In genomic region chr19:46715620-46716012, GRCh38 we compare ENCODE assay signal across 9 cellular contexts. TPM values are rescaled to one million over a fixed set of nuclear protein-coding genes. Genes with fewer than 3 reads are reported as not detected.
DNase-seq lines count a peak whose midpoint lies in the region; ATAC-seq and TF ChIP-seq lines count a peak whose summit lies in the region.
"Had no signal": no experiment of that assay in that cellular context is flagged by ENCODE, and none has a peak within 500 bp of the region (broad histone marks: within the 10 kb centered on the region; RNA-seq: fewer than 3 reads in every experiment).

No MANE protein-coding gene starts in this region.

- no peak for TF ChIP-seq POLR2A in GM18505 (IDR thresholded peaks at IDR 0.05; ENCODE audit: borderline replicate concordance, extremely low read depth, insufficient read depth, insufficient read length)

- H3K9me3 ChIP-seq in colonic mucosa (no peaks in the 10 kb centered on the region), muscle layer of colon (ENCODE audit: low read length) (no peaks in the 10 kb centered on the region)

- no peak for ATAC-seq in HG02588 (IDR thresholded peaks at IDR 0.05; ENCODE audit: unreplicated experiment)
- ATAC-seq in HG02610 (IDR thresholded peaks at IDR 0.05; ENCODE audit: unreplicated experiment) = no peak
- no peak for ATAC-seq in GM18505 (IDR thresholded peaks at IDR 0.05; ENCODE audit: unreplicated experiment)
- ATAC-seq in GM19397 (IDR thresholded peaks at IDR 0.05; ENCODE audit: unreplicated experiment) = no peak

- TF ChIP-seq CTCF in AG09309 (IDR thresholded peaks at IDR 0.05; ENCODE audit: control insufficient read depth, insufficient read depth, low read depth, low read length, missing control alignments) (no peak), colonic mucosa (IDR thresholded peaks at IDR 0.05) (no peak)

- H3K27ac ChIP-seq in colonic mucosa (peak overlapping the region; percentile 79), muscle layer of colon (ENCODE audit: low read depth, low read length) (peak overlapping the region; percentile 91)

- H3K27me3 ChIP-seq in colonic mucosa (no peaks in the 10 kb centered on the region), muscle layer of colon (ENCODE audit: control insufficient read depth in 1 of 2, insufficient read depth in 2 of 2, low read length in 2 of 2) (no peaks in the 10 kb centered on the region)

- H3K4me1 ChIP-seq in colonic mucosa (peaks cover 10% of the 10 kb centered on the region), muscle layer of colon (ENCODE audit: insufficient read depth, low read length) (peaks cover 18% of the 10 kb centered on the region)

- DNase-seq in AG09309 (ENCODE audit: low read depth) = no peak
- no peak for DNase-seq in Jurkat, Clone E6-1 (ENCODE audit: low read depth, low spot score)
- no peak for DNase-seq in colonic mucosa
- DNase-seq: T-helper 9 cell had no signal

- H3K36me3 ChIP-seq in colonic mucosa (peaks cover 4% of the 10 kb centered on the region), muscle layer of colon (ENCODE audit: insufficient read depth, low read length) (peaks cover 11% of the 10 kb centered on the region)

- peak overlapping the region; percentile 82 for H3K4me3 ChIP-seq in AG09309 (ENCODE audit: control insufficient read depth, low read depth, low read length)
- peak overlapping the region; percentile 91 for H3K4me3 ChIP-seq in Jurkat, Clone E6-1 (ENCODE audit: low read length)
- peak overlapping the region; percentile 82 for H3K4me3 ChIP-seq in colonic mucosa
- peak overlapping the region; percentile 76 to 81 for H3K4me3 ChIP-seq in muscle layer of colon (ENCODE audit: low read depth in 1 of 2, low read length in 2 of 2)

- intact Hi-C loops in colonic mucosa (cut with DNase I) = no loop called here

- H3K9ac ChIP-seq in colonic mucosa (ENCODE audit: low read depth in 2 of 2, low read length in 2 of 2) (peak overlapping the region; percentile 88 to 98), muscle layer of colon (ENCODE audit: low read length) (peak overlapping the region; percentile 82)

RNA-seq across cellular contexts. Expression of gene PRKD2, which starts 1.3 kb away (rescaled TPM):
- 61.6 TPM for polyA plus RNA-seq in Jurkat, Clone E6-1 (2012; ENCODE audit: insufficient read depth, insufficient read length)
- total RNA-seq in colonic mucosa = 10 to 100 TPM; 60.9 to 61.8 TPM

RNA-seq across cellular contexts. Expression of gene FKRP, which starts 30.2 kb away (rescaled TPM):
- 9.9 TPM for polyA plus RNA-seq in Jurkat, Clone E6-1 (2012; ENCODE audit: insufficient read depth, insufficient read length)
- total RNA-seq in colonic mucosa = 10 to 100 TPM in 1 of 2 donors, 1 to 10 TPM in 1; 8.4 to 10.4 TPM

RNA-seq across cellular contexts. Expression of gene STRN4, which starts 30.6 kb away (rescaled TPM):
- 39.4 TPM for polyA plus RNA-seq in Jurkat, Clone E6-1 (2012; ENCODE audit: insufficient read depth, insufficient read length)
- 10 to 100 TPM; 56.5 to 90.0 TPM for total RNA-seq in colonic mucosa

RNA-seq across cellular contexts. Expression of gene DACT3, which starts 54.6 kb away (rescaled TPM):
- 0.77 TPM for polyA plus RNA-seq in Jurkat, Clone E6-1 (2012; ENCODE audit: insufficient read depth, insufficient read length)
- 1 to 10 TPM; 1.6 to 5.3 TPM for total RNA-seq in colonic mucosa
